9 cellular contexts compared by ENCODE assay signal in genomic region chr5:128083811-128084227, GRCh38. TPM values are rescaled to one million over a fixed set of nuclear protein-coding genes. Genes with fewer than 3 reads are reported as not detected.
DNase-seq lines count a peak whose midpoint lies in the region; ATAC-seq and TF ChIP-seq lines count a peak whose summit lies in the region.
"Had no signal": no experiment of that assay in that cellular context is flagged by ENCODE, and none has a peak within 500 bp of the region (broad histone marks: within the 10 kb centered on the region; RNA-seq: fewer than 3 reads in every experiment).

No MANE protein-coding gene starts in this region.

- H3K9me2 ChIP-seq in GM23248 (ENCODE audit: insufficient read depth) = no peaks in the 10 kb centered on the region

- POLR2A ChIA-PET in HEK293T (lab: Yijun Ruan, JAX) = interaction anchor here (1.0 to 1.7 kb wide), 3 partner anchors 16 to 206 kb away, joined by 3 to 4 read pairs (median 3); no protein-coding TSS in a partner anchor

- H3K9ac ChIP-seq in GM23248 (peak overlapping the region; percentile 87), muscle layer of colon (ENCODE audit: low read length) (no peak overlapping the region)

- no peaks in the 10 kb centered on the region for H3K9me3 Mint-ChIP-seq in effector memory CD8-positive, alpha-beta T cell
- H3K9me3 Mint-ChIP-seq: activated naive CD4-positive, alpha-beta T cell treated with anti-CD3 and anti-CD28 coated beads, Interleukin-2, amount 50 U/mL, for 24 hours had no signal

- peak overlapping the region; percentile 77 for H3K27ac ChIP-seq in GM23248
- H3K27ac ChIP-seq in muscle layer of colon (ENCODE audit: low read depth, low read length) = peak overlapping the region; percentile 93

- H3K4me2 ChIP-seq in GM23248 (ENCODE audit: unreplicated experiment) = peak overlapping the region; percentile 100

- in situ Hi-C loops in GM23248 (cut with MboI) = no loop called here

- H3K4me3 Mint-ChIP-seq in effector memory CD8-positive, alpha-beta T cell = peak overlapping the region; percentile 82 to 86

- H3K27ac Mint-ChIP-seq in effector memory CD8-positive, alpha-beta T cell = peak overlapping the region in 1 of 2 donors; percentile 67

- peaks cover 29% of the 10 kb centered on the region for H3K36me3 Mint-ChIP-seq in effector memory CD8-positive, alpha-beta T cell (ENCODE audit: insufficient read depth)

- no peaks in the 10 kb centered on the region for H4K20me1 ChIP-seq in GM23248 (ENCODE audit: insufficient read depth)

- H3K4me1 ChIP-seq in GM23248 (ENCODE audit: insufficient read depth) = peaks cover 25% of the 10 kb centered on the region
- H3K4me1 ChIP-seq in muscle layer of colon (ENCODE audit: insufficient read depth, low read length) = peaks cover 34% of the 10 kb centered on the region

- no peaks in the 10 kb centered on the region for H3K27me3 ChIP-seq in GM23248 (replicated peaks; ENCODE audit: insufficient read depth)
- H3K27me3 ChIP-seq in MG63 = no peaks in the 10 kb centered on the region
- no peaks in the 10 kb centered on the region for H3K27me3 ChIP-seq in muscle layer of colon (ENCODE audit: control insufficient read depth in 1 of 2, insufficient read depth in 2 of 2, low read length in 2 of 2)

- peak; percentile 11 for ATAC-seq in effector memory CD8-positive, alpha-beta T cell (replicated peaks)

- peaks cover 78% of the 10 kb centered on the region for H3K79me2 ChIP-seq in GM23248 (ENCODE audit: insufficient read depth)

- CTCF ChIA-PET in HEK293T (lab: Yijun Ruan, JAX) = interaction anchor here (1.1 to 1.3 kb wide), 2 partner anchors 185 to 218 kb away, joined by 3 read pairs; no protein-coding TSS in a partner anchor

- no peaks in the 10 kb centered on the region for H3K9me3 ChIP-seq in GM23248 (ENCODE audit: low read depth)
- H3K9me3 ChIP-seq in MG63 = no peaks in the 10 kb centered on the region
- H3K9me3 ChIP-seq in muscle layer of colon (ENCODE audit: low read length) = no peaks in the 10 kb centered on the region

- no peaks in the 10 kb centered on the region for H3K27me3 Mint-ChIP-seq in effector memory CD8-positive, alpha-beta T cell
- H3K27me3 Mint-ChIP-seq: activated naive CD4-positive, alpha-beta T cell treated with anti-CD3 and anti-CD28 coated beads, Interleukin-2, amount 50 U/mL, for 24 hours had no signal

- WGBS in GM23248 (ENCODE audit: low coverage in 1 of 2, low lambda C conversion rate in 2 of 2, missing lambda C conversion rate in 2 of 2), 2 experiments = 1% methylated on average over 39 to 49 of the region's 53 CpGs

- peak overlapping the region; percentile 96 for H2AFZ ChIP-seq in GM23248

- peak overlapping the region; percentile 96 for H3K4me3 ChIP-seq in GM12875 (ENCODE audit: low read depth, low read length)
- peak overlapping the region; percentile 88 for H3K4me3 ChIP-seq in GM23248
- peak overlapping the region; percentile 95 for H3K4me3 ChIP-seq in MG63
- peak overlapping the region; percentile 65 to 73 for H3K4me3 ChIP-seq in muscle layer of colon (ENCODE audit: low read depth in 1 of 2, low read length in 2 of 2)

- H3K4me1 Mint-ChIP-seq in effector memory CD8-positive, alpha-beta T cell (ENCODE audit: low read depth in 2 of 2) = peaks cover 39 to 56% of the 10 kb centered on the region in 2 donors

- TF ChIP-seq CTCF in GM12875 (IDR thresholded peaks at IDR 0.05; ENCODE audit: borderline replicate concordance, insufficient read depth, low read depth, low read length) = peak; percentile 48

- peaks cover 5% of the 10 kb centered on the region; the same call in 1 of the 2 replicates for H3F3A ChIP-seq in GM23248 (ENCODE audit: insufficient read depth)

- peak; percentile 69 for DNase-seq in GM23248
- no peak for DNase-seq in MG63
- no peak for DNase-seq in effector memory CD8-positive, alpha-beta T cell
- DNase-seq in stimulated activated CD4-positive, alpha-beta T cell treated with anti-CD3 and anti-CD28 coated beads, Interleukin-15, amount 100 ng/mL, for 24 hours = no peak
- no peak for DNase-seq in activated CD4-positive, alpha-beta T cell treated with anti-CD3 and anti-CD28 coated beads, Interleukin-2, amount 50 U/mL, for 1 hour
- DNase-seq in HEK293T (ENCODE audit: extremely low spot score) = no peak

- H3K36me3 ChIP-seq in GM23248 (ENCODE audit: low read depth) (no peaks in the 10 kb centered on the region), MG63 (no peaks in the 10 kb centered on the region; the same call in 1 of the 2 replicates), muscle layer of colon (ENCODE audit: insufficient read depth, low read length) (no peaks in the 10 kb centered on the region)

TF ChIP-seq in HEK293T, 16 proteins besides CTCF, POLR2A, EP300 and RAD21:
- TF ChIP-seq ZNF384 (IDR thresholded peaks at IDR 0.05) (no peak), NFRKB (IDR thresholded peaks at IDR 0.05) (no peak), ELF4 (IDR thresholded peaks at IDR 0.05) (no peak), SUZ12 (IDR thresholded peaks at IDR 0.05) (no peak), TARDBP (IDR thresholded peaks at IDR 0.05) (no peak), HDGF (IDR thresholded peaks at IDR 0.05; ENCODE audit: borderline replicate concordance) (no peak), ARNT (IDR thresholded peaks at IDR 0.05) (no peak), BHLHE40 (IDR thresholded peaks at IDR 0.05; ENCODE audit: borderline replicate concordance) (no peak), CTBP1 (IDR thresholded peaks at IDR 0.05; ENCODE audit: borderline replicate concordance) (no peak), LEF1 (IDR thresholded peaks at IDR 0.05; ENCODE audit: borderline replicate concordance) (no peak), L3MBTL2 (conservative IDR thresholded peaks at IDR 0.05) (no peak), FOXM1 (IDR thresholded peaks at IDR 0.05; ENCODE audit: borderline replicate concordance) (no peak), FOXK2 (IDR thresholded peaks at IDR 0.05) (no peak), FOXA1 (IDR thresholded peaks at IDR 0.05) (no peak), PKNOX1 (IDR thresholded peaks at IDR 0.05) (no peak), SP1 (IDR thresholded peaks at IDR 0.05) (no peak)

RNA-seq across cellular contexts. Expression of gene SLC12A2, which starts 0.3 kb away (rescaled TPM):
- total RNA-seq in GM23248 (2014; rRNA removed; shearing (Covaris generic)) = 16.1 and 18.3 TPM in 2 replicates
- polyA plus RNA-seq in GM23248 (2016; fragmentation: Nextera tagmentation; extraction: Ambion mirVana) = 6.0 and 6.6 TPM in 2 replicates
- 6.4 and 16.9 TPM in 2 replicates for total RNA-seq in MG63 (2014; rRNA removed; shearing (Covaris generic); ENCODE audit: low replicate concordance)
